ENCODE assay signal across 21 cellular contexts in genomic region chr22:26662160-26662559, GRCh38. TPM values are rescaled to one million over a fixed set of nuclear protein-coding genes. Genes with fewer than 3 reads are reported as not detected.
A peak's percentile ranks its signal among the peaks of the same experiment; 100 is the strongest.
DNase-seq lines count a peak whose midpoint lies in the region; ATAC-seq and TF ChIP-seq lines count a peak whose summit lies in the region.
"Had no signal": no experiment of that assay in that cellular context is flagged by ENCODE, and none has a peak within 500 bp of the region (broad histone marks: within the 10 kb centered on the region; RNA-seq: fewer than 3 reads in every experiment).

No MANE protein-coding gene starts in this region.

- H3K9me3 ChIP-seq in H9 (ENCODE audit: control insufficient read depth, low read depth, low read length) (no peaks in the 10 kb centered on the region), neural cell (ENCODE audit: low read length) (no peaks in the 10 kb centered on the region), ovary (no peaks in the 10 kb centered on the region)

- intact Hi-C loops in activated CD4-positive, alpha-beta memory T cell treated with anti-CD3 and anti-CD28 coated beads for 36 hours (cut with micrococcal nuclease), result no loop called here
- intact Hi-C loops in ovary (cut with DNase I), result no loop called here
- intact Hi-C loops in activated CD8-positive, alpha-beta T cell treated with anti-CD3 and anti-CD28 coated beads for 36 hours (cut with micrococcal nuclease), result loop anchor here (10.0 kb wide), 1 partner anchor 297 kb away; no protein-coding TSS in a partner anchor

- H3K9ac ChIP-seq in H9 (ENCODE audit: extremely low read depth, insufficient read length, low read length) (no peak overlapping the region), neural cell (ENCODE audit: low read length) (no peak overlapping the region)
- H3K9ac ChIP-seq: KMS-11 had no signal

- H3K4me2 ChIP-seq in H9 (ENCODE audit: insufficient read depth, insufficient read length, low read length) (no peak overlapping the region), neural cell (ENCODE audit: low read length) (no peak overlapping the region)
- H3K4me2 ChIP-seq: KMS-11 had no signal

- H2AFZ ChIP-seq in H9 (ENCODE audit: low read length), result no peak overlapping the region
- no peak overlapping the region for H2AFZ ChIP-seq in neural cell (ENCODE audit: low read depth, low read length)

- H3K4ac ChIP-seq in H9 (ENCODE audit: low read depth, low read length), result no peak overlapping the region

- H3K79me2 ChIP-seq in H9 (ENCODE audit: insufficient read depth, low read length) (no peaks in the 10 kb centered on the region; the same call in 1 of the 2 replicates), neural cell (replicated peaks; ENCODE audit: insufficient read depth, low read length) (peaks cover 71% of the 10 kb centered on the region)

- peaks cover 4% of the 10 kb centered on the region for H3F3A ChIP-seq in neural cell (ENCODE audit: insufficient read depth, low read length, poor library complexity, severe bottlenecking)

- TF ChIP-seq CTCF in H9 (conservative IDR thresholded peaks at IDR 0.05), result no peak
- TF ChIP-seq CTCF in neural cell (IDR thresholded peaks at IDR 0.05; ENCODE audit: poor library complexity, severe bottlenecking), result no peak
- TF ChIP-seq CTCF in ovary (IDR thresholded peaks at IDR 0.05), result no peak
- no peak for TF ChIP-seq CTCF in activated CD8-positive, alpha-beta T cell treated with anti-CD3 and anti-CD28 coated beads for 36 hours (IDR thresholded peaks at IDR 0.05)

- POLR2A ChIA-PET in activated CD4-positive, alpha-beta memory T cell treated with anti-CD3 and anti-CD28 coated beads, Interleukin-2, amount 10 ng/mL, durations not matched to agents 7 days and 5 days (lab: Charles Lee), result interaction anchor here (1.2 to 11.9 kb wide), 2 partner anchors 10 to 159 kb away, joined by 3 to 117 read pairs; no protein-coding TSS in a partner anchor
- POLR2A ChIA-PET in activated CD4-positive, alpha-beta memory T cell treated with anti-CD3 and anti-CD28 coated beads for 36 hours (lab: Charles Lee), result no interaction called here
- POLR2A ChIA-PET in activated CD8-positive, alpha-beta T cell treated with anti-CD3 and anti-CD28 coated beads for 36 hours (lab: Charles Lee), result interaction anchor here (0.7 to 6.0 kb wide), 4 partner anchors 9 to 173 kb away, joined by 3 to 33 read pairs (median 3); no protein-coding TSS in a partner anchor

- no peak overlapping the region for H3K18ac ChIP-seq in H9 (ENCODE audit: insufficient read length, low read depth, low read length)

- no peak overlapping the region for H2AK5ac ChIP-seq in H9 (ENCODE audit: insufficient read length, low read length)

- TF ChIP-seq RAD21 in neural cell (conservative IDR thresholded peaks at IDR 0.05), result no peak

- H3K36me3 ChIP-seq in neural cell (ENCODE audit: insufficient read depth, low read length) (peaks cover 6% of the 10 kb centered on the region), ovary (no peaks in the 10 kb centered on the region)

- H3K23me2 ChIP-seq in H9 (ENCODE audit: insufficient read length, low read depth, low read length, poor library complexity, severe bottlenecking), result peaks cover 12% of the 10 kb centered on the region

- H2BK20ac ChIP-seq in H9 (ENCODE audit: low read depth, low read length, poor library complexity, severe bottlenecking), result no peak overlapping the region

- TF ChIP-seq EP300 in neural cell (conservative IDR thresholded peaks at IDR 0.05; ENCODE audit: poor library complexity, severe bottlenecking) (no peak), ovary (IDR thresholded peaks at IDR 0.05) (no peak)

- no peak overlapping the region for H2BK5ac ChIP-seq in H9 (ENCODE audit: insufficient read length, low read length)

- H3K9me3 Mint-ChIP-seq in activated CD4-positive, alpha-beta memory T cell treated with anti-CD3 and anti-CD28 coated beads, Interleukin-2, amount 10 ng/mL, durations not matched to agents 7 days and 5 days, result no peaks in the 10 kb centered on the region
- H3K9me3 Mint-ChIP-seq in activated CD4-positive, alpha-beta memory T cell treated with anti-CD3 and anti-CD28 coated beads for 36 hours, result no peaks in the 10 kb centered on the region
- H3K9me3 Mint-ChIP-seq in H9, result no peaks in the 10 kb centered on the region; a peak in 1 of 5 replicates
- H3K9me3 Mint-ChIP-seq in activated T-helper 17 cell treated with anti-CD3 and anti-CD28 coated beads, Interleukin-2, amount 50 U/mL, for 72 hours, result no peaks in the 10 kb centered on the region
- no peaks in the 10 kb centered on the region for H3K9me3 Mint-ChIP-seq in activated CD8-positive, alpha-beta T cell treated with anti-CD3 and anti-CD28 coated beads for 36 hours

- WGBS in H9 (ENCODE audit: extremely low coverage, insufficient read length, low lambda C conversion rate), result no CpG with 5 or more reads among the region's 2 CpGs
- 83 to 91% (median 90%) methylated on average over 2 of the region's 2 CpGs for WGBS in ovary, 3 donors

- H4K91ac ChIP-seq in H9 (ENCODE audit: insufficient read length, low read depth, low read length), result no peak overlapping the region

- H3T11ph ChIP-seq in H9 (ENCODE audit: low read length), result no peak overlapping the region

- no peaks in the 10 kb centered on the region; the same call in 1 of the 2 replicates for H3K4me1 ChIP-seq in H9 (ENCODE audit: insufficient read depth, low read length)
- H3K4me1 ChIP-seq in ovary (ENCODE audit: insufficient read depth), result no peaks in the 10 kb centered on the region

- no peak for ATAC-seq in activated T-helper 17 cell treated with anti-CD3 and anti-CD28 coated beads, Interleukin-2, amount 50 U/mL, for 72 hours (replicated peaks)
- no peak for ATAC-seq in activated CD8-positive, alpha-beta T cell treated with anti-CD3 and anti-CD28 coated beads for 36 hours

- H3K27ac ChIP-seq in H9 (ENCODE audit: insufficient read length, low read depth, low read length), result no peak overlapping the region
- no peak overlapping the region for H3K27ac ChIP-seq in neural cell (ENCODE audit: low read length)
- no peak overlapping the region for H3K27ac ChIP-seq in ovary
- H3K27ac ChIP-seq: SK-N-MC had no signal

- H3K27me3 ChIP-seq in H9 (ENCODE audit: insufficient read depth, low read length), result no peaks in the 10 kb centered on the region
- no peaks in the 10 kb centered on the region for H3K27me3 ChIP-seq in neural cell (ENCODE audit: insufficient read depth, low read depth, low read length)
- no peaks in the 10 kb centered on the region for H3K27me3 ChIP-seq in ovary

- peak overlapping the region; percentile 3 for H3K27ac Mint-ChIP-seq in activated CD4-positive, alpha-beta memory T cell treated with anti-CD3 and anti-CD28 coated beads, Interleukin-2, amount 10 ng/mL, durations not matched to agents 7 days and 5 days
- H3K27ac Mint-ChIP-seq in activated CD4-positive, alpha-beta memory T cell treated with anti-CD3 and anti-CD28 coated beads for 36 hours, result no peak overlapping the region
- H3K27ac Mint-ChIP-seq in H9, result peak overlapping the region in 2 of 3 experiments; percentile 2 to 92; a peak in 4 of 7 replicates
- H3K27ac Mint-ChIP-seq in activated T-helper 17 cell treated with anti-CD3 and anti-CD28 coated beads, Interleukin-2, amount 50 U/mL, for 72 hours, result peak overlapping the region; percentile 52
- H3K27ac Mint-ChIP-seq in activated CD8-positive, alpha-beta T cell treated with anti-CD3 and anti-CD28 coated beads for 36 hours, result no peak overlapping the region

- H3K4me1 Mint-ChIP-seq in activated CD4-positive, alpha-beta memory T cell treated with anti-CD3 and anti-CD28 coated beads, Interleukin-2, amount 10 ng/mL, durations not matched to agents 7 days and 5 days, result peaks cover 68% of the 10 kb centered on the region
- peaks cover 63% of the 10 kb centered on the region for H3K4me1 Mint-ChIP-seq in activated CD4-positive, alpha-beta memory T cell treated with anti-CD3 and anti-CD28 coated beads for 36 hours (ENCODE audit: low read depth)
- peaks cover 43 to 64% of the 10 kb centered on the region in 2 experiments for H3K4me1 Mint-ChIP-seq in H9
- H3K4me1 Mint-ChIP-seq in activated T-helper 17 cell treated with anti-CD3 and anti-CD28 coated beads, Interleukin-2, amount 50 U/mL, for 72 hours, result peaks cover 39% of the 10 kb centered on the region
- H3K4me1 Mint-ChIP-seq in activated CD8-positive, alpha-beta T cell treated with anti-CD3 and anti-CD28 coated beads for 36 hours (ENCODE audit: low read depth), result peaks cover 55% of the 10 kb centered on the region

- no peak overlapping the region for H2BK120ac ChIP-seq in H9 (ENCODE audit: low read depth, low read length, poor library complexity, severe bottlenecking)

- CTCF ChIA-PET in activated CD4-positive, alpha-beta memory T cell treated with anti-CD3 and anti-CD28 coated beads, Interleukin-2, amount 10 ng/mL, durations not matched to agents 7 days and 5 days (lab: Charles Lee), result interaction anchor here (2.1 to 5.1 kb wide), 3 partner anchors 9 to 159 kb away, joined by 5 to 47 read pairs (median 11); no protein-coding TSS in a partner anchor
- CTCF ChIA-PET in activated CD4-positive, alpha-beta memory T cell treated with anti-CD3 and anti-CD28 coated beads for 36 hours (lab: Charles Lee), result interaction anchor here (0.7 to 4.6 kb wide), 6 partner anchors 9 to 159 kb away, joined by 3 to 28 read pairs (median 5); partner anchors contain the start of gene TFIP11
- CTCF ChIA-PET in activated CD8-positive, alpha-beta T cell treated with anti-CD3 and anti-CD28 coated beads for 36 hours (lab: Charles Lee), result interaction anchor here (1.0 to 1.1 kb wide), 3 partner anchors 11 to 160 kb away, joined by 3 to 4 read pairs (median 3); no protein-coding TSS in a partner anchor

- H4K20me1 ChIP-seq in H9 (ENCODE audit: control insufficient read depth, insufficient read depth, insufficient read length), result no peaks in the 10 kb centered on the region
- peaks cover 26% of the 10 kb centered on the region for H4K20me1 ChIP-seq in neural cell (ENCODE audit: insufficient read depth)

- no peaks in the 10 kb centered on the region for H3K27me3 Mint-ChIP-seq in activated CD4-positive, alpha-beta memory T cell treated with anti-CD3 and anti-CD28 coated beads, Interleukin-2, amount 10 ng/mL, durations not matched to agents 7 days and 5 days
- no peaks in the 10 kb centered on the region for H3K27me3 Mint-ChIP-seq in activated CD4-positive, alpha-beta memory T cell treated with anti-CD3 and anti-CD28 coated beads for 36 hours
- peaks cover 8% of the 10 kb centered on the region for H3K27me3 Mint-ChIP-seq in H9 (ENCODE audit: low read depth)
- H3K27me3 Mint-ChIP-seq in activated T-helper 17 cell treated with anti-CD3 and anti-CD28 coated beads, Interleukin-2, amount 50 U/mL, for 72 hours, result no peaks in the 10 kb centered on the region
- peaks cover 4% of the 10 kb centered on the region for H3K27me3 Mint-ChIP-seq in activated CD8-positive, alpha-beta T cell treated with anti-CD3 and anti-CD28 coated beads for 36 hours

- H3K79me1 ChIP-seq in H9 (ENCODE audit: insufficient read depth, low read depth, low read length, poor library complexity, severe bottlenecking), result no peaks in the 10 kb centered on the region

- H3K56ac ChIP-seq in H9 (ENCODE audit: insufficient read length, low read depth, low read length), result no peak overlapping the region

- no peak overlapping the region for H4K5ac ChIP-seq in H9 (ENCODE audit: insufficient read length, low read depth, low read length)

- no peak overlapping the region for H3K4me3 Mint-ChIP-seq in activated CD4-positive, alpha-beta memory T cell treated with anti-CD3 and anti-CD28 coated beads, Interleukin-2, amount 10 ng/mL, durations not matched to agents 7 days and 5 days
- H3K4me3 Mint-ChIP-seq in activated CD4-positive, alpha-beta memory T cell treated with anti-CD3 and anti-CD28 coated beads for 36 hours, result no peak overlapping the region
- no peak overlapping the region for H3K4me3 Mint-ChIP-seq in H9
- no peak overlapping the region for H3K4me3 Mint-ChIP-seq in activated T-helper 17 cell treated with anti-CD3 and anti-CD28 coated beads, Interleukin-2, amount 50 U/mL, for 72 hours
- no peak overlapping the region for H3K4me3 Mint-ChIP-seq in activated CD8-positive, alpha-beta T cell treated with anti-CD3 and anti-CD28 coated beads for 36 hours

- H3K9me2 ChIP-seq in neural cell (ENCODE audit: insufficient read depth, low read length), result no peaks in the 10 kb centered on the region

- no peak overlapping the region for H3K14ac ChIP-seq in H9 (ENCODE audit: insufficient read depth, low read length)

- no peak overlapping the region for H4K8ac ChIP-seq in H9 (replicated peaks; ENCODE audit: insufficient read length, low read depth, low read length)

- H3K23ac ChIP-seq in H9 (ENCODE audit: insufficient read length, low read depth, low read length), result no peak overlapping the region

- peaks cover 66% of the 10 kb centered on the region for H3K36me3 Mint-ChIP-seq in activated CD4-positive, alpha-beta memory T cell treated with anti-CD3 and anti-CD28 coated beads, Interleukin-2, amount 10 ng/mL, durations not matched to agents 7 days and 5 days (ENCODE audit: low read depth)
- H3K36me3 Mint-ChIP-seq in activated CD4-positive, alpha-beta memory T cell treated with anti-CD3 and anti-CD28 coated beads for 36 hours, result peaks cover 16% of the 10 kb centered on the region
- peaks cover 25 to 65% (median 45%) of the 10 kb centered on the region in 3 experiments; a peak in 6 of 7 replicates for H3K36me3 Mint-ChIP-seq in H9 (ENCODE audit: insufficient read depth in 1 of 3, low read depth in 3 of 3)
- H3K36me3 Mint-ChIP-seq in activated T-helper 17 cell treated with anti-CD3 and anti-CD28 coated beads, Interleukin-2, amount 50 U/mL, for 72 hours (ENCODE audit: low read depth), result peaks cover 46% of the 10 kb centered on the region
- no peaks in the 10 kb centered on the region for H3K36me3 Mint-ChIP-seq in activated CD8-positive, alpha-beta T cell treated with anti-CD3 and anti-CD28 coated beads for 36 hours (ENCODE audit: low read depth)

- H2BK15ac ChIP-seq in H9 (ENCODE audit: low read depth, low read length), result no peak overlapping the region

- DNase-seq in activated CD4-positive, alpha-beta memory T cell treated with anti-CD3 and anti-CD28 coated beads, Interleukin-2, amount 10 ng/mL, durations not matched to agents 7 days and 5 days, result no peak
- DNase-seq in activated CD4-positive, alpha-beta memory T cell treated with anti-CD3 and anti-CD28 coated beads for 36 hours, result no peak
- DNase-seq in H9 (no peak), epidermal melanocyte (ENCODE audit: insufficient read length, low spot score) (no peak), ovary (no peak)
- DNase-seq in activated CD8-positive, alpha-beta T cell treated with anti-CD3 and anti-CD28 coated beads for 36 hours, result no peak
- DNase-seq: 8988T, ACHN, DMS153, MM.1S, NCI-H2029, NCI-H2227 treated with DMSO at 0.1 percent for 48 hours, NCI-H69, SIG-M5 had no signal

- H3K4me3 ChIP-seq in neural cell (ENCODE audit: low read length), result peak overlapping the region; percentile 31
- H3K4me3 ChIP-seq in ovary, result no peak overlapping the region
- H3K4me3 ChIP-seq: SK-N-MC had no signal

- no peak overlapping the region for H2BK12ac ChIP-seq in H9 (ENCODE audit: insufficient read length, low read depth, low read length)

- no peak for TF ChIP-seq POLR2A in ovary (IDR thresholded peaks at IDR 0.05)

RNA-seq across cellular contexts. Expression of gene MIAT, which starts 4.8 kb away (rescaled TPM):
- total RNA-seq in activated CD4-positive, alpha-beta memory T cell treated with anti-CD3 and anti-CD28 coated beads, Interleukin-2, amount 10 ng/mL, durations not matched to agents 7 days and 5 days, result 100 to 1,000 TPM; 185 to 186 TPM
- 10 to 100 TPM; 52.3 to 58.7 TPM for total RNA-seq in activated CD4-positive, alpha-beta memory T cell treated with anti-CD3 and anti-CD28 coated beads for 36 hours
- total RNA-seq in H9 (2021), result 77.0 and 85.6 TPM in 2 replicates
- 100 to 1,000 TPM in 1 of 2 donors, 10 to 100 TPM in 1; 81.2 to 166 TPM for total RNA-seq in activated T-helper 17 cell treated with anti-CD3 and anti-CD28 coated beads, Interleukin-2, amount 50 U/mL, for 72 hours
- 529 and 710 TPM in 2 replicates for polyA plus RNA-seq in neural cell
- 421 and 468 TPM in 2 replicates for polyA minus RNA-seq in neural cell
- total RNA-seq in ovary, result under 1 TPM; 0.34 to 0.85 (median 0.56) TPM
- under 1 TPM; 0.15 to 0.97 TPM for polyA plus RNA-seq in ovary
- 10 to 100 TPM; 11.6 to 11.9 TPM for total RNA-seq in activated CD8-positive, alpha-beta T cell treated with anti-CD3 and anti-CD28 coated beads for 36 hours

RNA-seq across cellular contexts. Expression of gene CRYBA4, which starts 40.4 kb away (rescaled TPM):
- total RNA-seq in activated CD4-positive, alpha-beta memory T cell treated with anti-CD3 and anti-CD28 coated beads, Interleukin-2, amount 10 ng/mL, durations not matched to agents 7 days and 5 days, result under 1 TPM in 1 of 2 experiments, not detected in 1; 0.48 TPM
- total RNA-seq in activated CD4-positive, alpha-beta memory T cell treated with anti-CD3 and anti-CD28 coated beads for 36 hours, result under 1 TPM in 1 of 2 experiments, not detected in 1; 0.36 TPM
- total RNA-seq in H9 (2021) (0.37 and 0.52 TPM in 2 replicates), ovary (under 1 TPM in 1 of 7 donors, not detected in 6; 0.59 TPM)
- total RNA-seq in activated T-helper 17 cell treated with anti-CD3 and anti-CD28 coated beads, Interleukin-2, amount 50 U/mL, for 72 hours, result 1 to 10 TPM in 1 of 2 donors, not detected in 1; 1.2 TPM
- polyA plus RNA-seq in neural cell (not detected in 2 replicates), ovary (not detected)
- polyA minus RNA-seq in neural cell, result not detected in 2 replicates
- not detected for total RNA-seq in activated CD8-positive, alpha-beta T cell treated with anti-CD3 and anti-CD28 coated beads for 36 hours
- total RNA-seq: HT1080, NCI-H460 had no signal
- polyA plus RNA-seq: BJ had no signal

RNA-seq across cellular contexts. Expression of gene CRYBB1, which starts 44.3 kb away (rescaled TPM):
- total RNA-seq in activated CD4-positive, alpha-beta memory T cell treated with anti-CD3 and anti-CD28 coated beads, Interleukin-2, amount 10 ng/mL, durations not matched to agents 7 days and 5 days, result 1 to 10 TPM in 1 of 2 experiments, under 1 TPM in 1; 0.65 to 1.2 TPM
- under 1 TPM in 1 of 2 experiments, not detected in 1; 0.48 TPM for total RNA-seq in activated CD4-positive, alpha-beta memory T cell treated with anti-CD3 and anti-CD28 coated beads for 36 hours
- total RNA-seq in H9 (2021), result 4.3 and 5.4 TPM in 2 replicates
- total RNA-seq in activated T-helper 17 cell treated with anti-CD3 and anti-CD28 coated beads, Interleukin-2, amount 50 U/mL, for 72 hours, result not detected
- polyA plus RNA-seq in neural cell, result not detected in 2 replicates
- not detected in 2 replicates for polyA minus RNA-seq in neural cell
- 1 to 10 TPM in 1 of 7 donors, under 1 TPM in 4, not detected in 2; 0.26 to 1.4 (median 0.34) TPM for total RNA-seq in ovary
- polyA plus RNA-seq in ovary, result under 1 TPM; 0.48 to 0.80 TPM
- not detected for total RNA-seq in activated CD8-positive, alpha-beta T cell treated with anti-CD3 and anti-CD28 coated beads for 36 hours
- total RNA-seq: HT1080, NCI-H460 had no signal
- polyA plus RNA-seq: BJ had no signal

Comparison
In these comparisons a context has a peak if more than half of its experiments do, and no peak if none do; other contexts are left out.
1. H3K27ac Mint-ChIP-seq: peak in activated CD4-positive, alpha-beta memory T cell treated with anti-CD3 and anti-CD28 coated beads, Interleukin-2, amount 10 ng/mL, durations not matched to agents 7 days and 5 days (single experiment), H9 (2 of 3) and activated T-helper 17 cell treated with anti-CD3 and anti-CD28 coated beads, Interleukin-2, amount 50 U/mL, for 72 hours (single experiment); none in activated CD4-positive, alpha-beta memory T cell treated with anti-CD3 and anti-CD28 coated beads for 36 hours (single experiment) and activated CD8-positive, alpha-beta T cell treated with anti-CD3 and anti-CD28 coated beads for 36 hours (single experiment).
2. RNA of gene MIAT, which starts 4.8 kb away (total RNA-seq): 185 to 186 TPM in activated CD4-positive, alpha-beta memory T cell treated with anti-CD3 and anti-CD28 coated beads, Interleukin-2, amount 10 ng/mL, durations not matched to agents 7 days and 5 days, 81.2 to 166 TPM in activated T-helper 17 cell treated with anti-CD3 and anti-CD28 coated beads, Interleukin-2, amount 50 U/mL, for 72 hours, 77.0 to 85.6 TPM in H9, 52.3 to 58.7 TPM in activated CD4-positive, alpha-beta memory T cell treated with anti-CD3 and anti-CD28 coated beads for 36 hours and 11.6 to 11.9 TPM in activated CD8-positive, alpha-beta T cell treated with anti-CD3 and anti-CD28 coated beads for 36 hours; 0.34 to 0.85 TPM in ovary; every median in the first group is over 4 times any median in the second.